ENCODE assay signal across 2 cellular contexts in the genomic region with DNA sequence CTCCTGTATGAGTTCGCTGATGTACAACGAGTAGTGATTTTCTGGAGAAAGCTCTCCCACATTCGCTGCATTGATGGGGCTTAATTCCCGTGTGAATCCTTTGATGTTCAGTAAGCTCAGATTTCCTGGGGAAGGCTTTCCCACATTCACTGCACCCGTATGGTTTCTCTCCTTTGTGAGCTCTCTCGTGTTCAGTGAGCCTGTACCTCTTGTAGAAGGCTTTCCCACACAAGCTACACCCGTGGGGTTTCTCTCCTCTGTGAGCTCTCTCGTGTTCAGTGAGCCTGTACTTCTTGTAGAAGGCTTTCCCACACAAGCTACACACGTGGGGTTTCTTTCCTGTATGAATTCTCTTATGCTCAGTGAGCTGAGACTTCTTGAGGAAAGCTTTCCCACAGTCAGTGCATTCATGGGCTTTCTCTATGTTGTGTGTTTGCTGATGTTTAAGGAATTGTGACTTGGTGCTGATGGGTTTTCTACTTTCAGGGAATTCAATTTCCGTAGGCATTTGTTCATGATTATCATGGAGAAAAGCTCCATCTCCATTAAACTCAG.
TF ChIP-seq lines count a peak whose summit lies in the region.

No MANE protein-coding gene starts in this region.

TF ChIP-seq in IMR-90, 13 proteins besides CTCF, POLR2A, EP300 and RAD21:
- TF ChIP-seq MAFK (IDR thresholded peaks at IDR 0.05; ENCODE audit: low read depth, low read length): no peak
- TF ChIP-seq CHD1 (IDR thresholded peaks at IDR 0.05; ENCODE audit: low read depth, low read length): no peak
- TF ChIP-seq MXI1 (IDR thresholded peaks at IDR 0.05; ENCODE audit: borderline replicate concordance, low read depth, low read length): no peak
- TF ChIP-seq SMC3 (IDR thresholded peaks at IDR 0.05; ENCODE audit: low read depth, low read length): no peak
- no peak for TF ChIP-seq MAZ (IDR thresholded peaks at IDR 0.05; ENCODE audit: borderline replicate concordance, low read depth, low read length)
- no peak for TF ChIP-seq RFX5 (IDR thresholded peaks at IDR 0.05; ENCODE audit: low read depth, low read length)
- TF ChIP-seq NFE2L2 (IDR thresholded peaks at IDR 0.05; ENCODE audit: low read depth, low read length): no peak
- no peak for TF ChIP-seq RCOR1 (IDR thresholded peaks at IDR 0.05; ENCODE audit: insufficient replicate concordance, low read length)
- TF ChIP-seq USF2 (IDR thresholded peaks at IDR 0.05; ENCODE audit: low read depth, low read length): no peak
- TF ChIP-seq BHLHE40 (IDR thresholded peaks at IDR 0.05; ENCODE audit: low read depth, low read length): no peak
- TF ChIP-seq CEBPB (IDR thresholded peaks at IDR 0.05; ENCODE audit: low read depth, low read length): no peak
- TF ChIP-seq FOS (IDR thresholded peaks at IDR 0.05; ENCODE audit: low read depth, low read length): no peak
- no peak for TF ChIP-seq ELK1 (IDR thresholded peaks at IDR 0.05; ENCODE audit: borderline replicate concordance, low read depth, low read length)

TF ChIP-seq in H1, 55 proteins besides CTCF, POLR2A, EP300 and RAD21:
- TF ChIP-seq BCL11A (IDR thresholded peaks at IDR 0.05; ENCODE audit: low read depth in 2 of 2, low read length in 2 of 2) (no peak), RBBP5 (IDR thresholded peaks at IDR 0.05; ENCODE audit: borderline replicate concordance, low read depth, low read length) (no peak), NANOG (IDR thresholded peaks at IDR 0.05; ENCODE audit: insufficient read depth, low read depth, low read length, poor library complexity, severe bottlenecking) (no peak), TAF7 (optimal IDR thresholded peaks at IDR 0.05; ENCODE audit: borderline replicate concordance, low read depth, low read length) (no peak), ZNF274 (IDR thresholded peaks at IDR 0.05; ENCODE audit: borderline replicate concordance, extremely low read depth, low read length) (peak; percentile 55; the same call in 1 of the 2 replicates), RXRA (IDR thresholded peaks at IDR 0.05; ENCODE audit: insufficient read depth, low read depth, low read length) (no peak), POLR2AphosphoS5 (IDR thresholded peaks at IDR 0.05; ENCODE audit: low read depth, low read length) (peak; percentile 50; the same call in 1 of the 2 replicates), CHD7 (IDR thresholded peaks at IDR 0.05; ENCODE audit: insufficient replicate concordance, low read length) (no peak), JUND (IDR thresholded peaks at IDR 0.05; ENCODE audit: low read length) (no peak), POU5F1 (IDR thresholded peaks at IDR 0.05; ENCODE audit: low read depth, low read length) (no peak), HDAC6 (IDR thresholded peaks at IDR 0.05; ENCODE audit: low read depth, low read length) (peak; percentile 9), CHD2 (IDR thresholded peaks at IDR 0.05; ENCODE audit: low read length) (no peak), FOSL1 (IDR thresholded peaks at IDR 0.05; ENCODE audit: insufficient read depth, low read depth, low read length) (no peak), TEAD4 (IDR thresholded peaks at IDR 0.05; ENCODE audit: low read depth, low read length) (no peak), USF2 (IDR thresholded peaks at IDR 0.05; ENCODE audit: low read length) (no peak), SP4 (IDR thresholded peaks at IDR 0.05; ENCODE audit: low read length) (no peak), SRF (IDR thresholded peaks at IDR 0.05; ENCODE audit: low read depth, low read length) (no peak), PHF8 (conservative IDR thresholded peaks at IDR 0.05; ENCODE audit: low read depth, low read length) (no peak), SP1 (IDR thresholded peaks at IDR 0.05; ENCODE audit: low read depth, low read length) (no peak), CHD1 (IDR thresholded peaks at IDR 0.05; ENCODE audit: low read depth, low read length) (no peak), YY1 (IDR thresholded peaks at IDR 0.05; ENCODE audit: low read depth, low read length) (no peak), GTF2F1 (IDR thresholded peaks at IDR 0.05; ENCODE audit: borderline replicate concordance, low read depth, low read length) (peak; percentile 79; the same call in 1 of the 2 replicates), TAF1 (IDR thresholded peaks at IDR 0.05; ENCODE audit: low read depth, low read length) (no peak)
- TF ChIP-seq, protein P1, sequence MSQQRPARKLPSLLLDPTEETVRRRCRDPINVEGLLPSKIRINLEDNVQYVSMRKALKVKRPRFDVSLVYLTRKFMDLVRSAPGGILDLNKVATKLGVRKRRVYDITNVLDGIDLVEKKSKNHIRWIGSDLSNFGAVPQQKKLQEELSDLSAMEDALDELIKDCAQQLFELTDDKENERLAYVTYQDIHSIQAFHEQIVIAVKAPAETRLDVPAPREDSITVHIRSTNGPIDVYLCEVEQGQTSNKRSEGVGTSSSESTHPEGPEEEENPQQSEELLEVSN (IDR thresholded peaks at IDR 0.05): no peak
